In the genomic region with DNA sequence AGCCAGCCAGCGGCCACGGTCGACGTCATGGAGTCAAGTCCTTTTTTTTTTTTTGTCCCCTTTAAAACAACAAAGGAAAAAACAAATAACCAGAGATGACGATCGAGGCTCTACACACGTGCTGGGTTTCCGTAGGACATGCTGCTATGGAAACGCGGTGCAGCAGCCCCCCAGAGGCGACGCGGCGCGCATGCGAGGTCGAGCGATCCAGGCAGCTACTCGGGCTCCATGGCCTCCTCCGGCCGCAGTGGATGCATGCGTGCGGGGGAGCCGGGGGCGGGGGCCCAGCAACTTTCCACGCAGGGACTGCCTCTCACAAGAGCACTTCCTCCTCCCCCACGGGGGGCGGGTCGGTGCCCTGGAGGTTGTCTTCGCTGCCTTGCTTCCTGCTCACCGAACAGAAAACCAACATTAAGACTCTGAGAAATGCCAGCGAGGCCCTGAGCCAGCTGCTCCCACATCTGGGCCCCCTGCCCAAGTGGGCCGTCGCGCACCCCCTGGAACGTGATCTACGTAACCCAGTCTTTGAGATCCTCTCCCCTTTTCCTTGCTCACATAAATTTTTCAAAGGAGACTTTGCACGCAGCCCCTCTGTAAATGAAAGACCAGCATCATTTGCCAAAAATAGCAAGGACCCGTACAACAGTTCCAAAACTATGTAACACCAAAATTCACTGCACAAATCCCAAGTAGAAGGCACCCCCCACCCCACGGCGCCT, we compare ENCODE assay signal across 8 cellular contexts. TPM values are rescaled to one million over a fixed set of nuclear protein-coding genes. Genes with fewer than 3 reads are reported as not detected.
DNase-seq lines count a peak whose midpoint lies in the region; ATAC-seq, FAIRE-seq and TF ChIP-seq lines count a peak whose summit lies in the region.

No MANE protein-coding gene starts in this region.

- H3K9me3 Mint-ChIP-seq in Calu3 (ENCODE audit: low read depth, unreplicated experiment): no peaks in the 10 kb centered on the region

- no TSS peak for BruUV-seq in Calu3 (replicated peaks; lab: Mats Ljungman, UMichigan)

- H3K27me3 ChIP-seq in psoas muscle (ENCODE audit: insufficient read depth in 3 of 3, low read length in 2 of 3): no peaks in the 10 kb centered on the region
- no peaks in the 10 kb centered on the region for H3K27me3 ChIP-seq in tibial nerve

- peak in 1 of 2 donors; percentile 47 for TF ChIP-seq EP300 in tibial nerve (IDR thresholded peaks at IDR 0.05)

- no peak overlapping the region for H3K27ac Mint-ChIP-seq in Calu3 (ENCODE audit: unreplicated experiment)

- H3K27ac ChIP-seq in psoas muscle (no peak overlapping the region), tibial nerve (peak overlapping the region; percentile 30 to 75 (median 70))

- H3K9me3 ChIP-seq in psoas muscle (no peaks in the 10 kb centered on the region), tibial nerve (no peaks in the 10 kb centered on the region)

- no peak overlapping the region for H3K4me3 Mint-ChIP-seq in Calu3 (ENCODE audit: low read depth, unreplicated experiment)

- DNase-seq in KBM-7: peak; percentile 78
- peak; percentile 87 for DNase-seq in activated T-cell treated with anti-CD3 and anti-CD28 coated beads for 1 hour (ENCODE audit: low read depth)
- peak; percentile 27 for DNase-seq in fibroblast of the aortic adventitia (ENCODE audit: low read depth)
- peak; percentile 76 to 84 for DNase-seq in psoas muscle
- peak; percentile 36 to 43 for DNase-seq in tibial nerve (ENCODE audit: low spot score in 2 of 2)
- no peak for DNase-seq in COLO829 (ENCODE audit: low spot score)
- no peak for DNase-seq in HTR-8/SVneo (ENCODE audit: insufficient read length, low spot score)
- DNase-seq in Calu3: no peak

- intact Hi-C loops in psoas muscle (cut with DNase I) (no loop called here), Calu3 (cut with micrococcal nuclease; ENCODE audit: unreplicated experiment) (no loop called here)

- in situ Hi-C loops in KBM-7 (cut with MboI; ENCODE audit: low pct_unique_long_range_greater_than_20kb, low sequenced_read_pairs): no loop called here

- ATAC-seq in psoas muscle: peak in 3 of 4 donors; percentile 31 to 67 (median 51)

- no peaks in the 10 kb centered on the region for H3K4me1 ChIP-seq in psoas muscle
- peaks cover 0 to 44% (median 10%) of the 10 kb centered on the region in 4 donors for H3K4me1 ChIP-seq in tibial nerve

- H3K36me3 ChIP-seq in psoas muscle (ENCODE audit: insufficient read depth in 1 of 2, low read depth in 1 of 2) (peaks cover 0 to 40% of the 10 kb centered on the region in 2 donors), tibial nerve (peaks cover 0 to 67% (median 0%) of the 10 kb centered on the region in 3 donors)

- CTCF ChIA-PET in Calu3 (lab: Charles Lee): no interaction called here

- TF ChIP-seq POLR2A in tibial nerve (IDR thresholded peaks at IDR 0.05): no peak

- peaks cover 29% of the 10 kb centered on the region for H3K36me3 Mint-ChIP-seq in Calu3 (ENCODE audit: insufficient read depth, unreplicated experiment)

- FAIRE-seq in HTR-8/SVneo (lab: Jason Lieb, UNC): no peak

- H3K4me3 ChIP-seq in fibroblast of the aortic adventitia (ENCODE audit: low read depth, low read length): no peak overlapping the region
- H3K4me3 ChIP-seq in psoas muscle: peak overlapping the region; percentile 29
- H3K4me3 ChIP-seq in tibial nerve: peak overlapping the region; percentile 1 to 39 (median 17)

- H3K27me3 Mint-ChIP-seq in Calu3 (ENCODE audit: unreplicated experiment): no peaks in the 10 kb centered on the region

- H3K4me1 Mint-ChIP-seq in Calu3 (ENCODE audit: low read depth, unreplicated experiment): no peaks in the 10 kb centered on the region

- 27 to 48% (median 30%) methylated on average over 41 of the region's 41 CpGs for WGBS in psoas muscle, 3 donors
- WGBS in tibial nerve, 2 donors: 36 to 45% methylated on average over 40 to 41 of the region's 41 CpGs

- TF ChIP-seq CTCF in fibroblast of the aortic adventitia (IDR thresholded peaks at IDR 0.05; ENCODE audit: insufficient read depth, low read length) (no peak), psoas muscle (IDR thresholded peaks at IDR 0.05) (no peak), tibial nerve (IDR thresholded peaks at IDR 0.05) (peak in 1 of 5 experiments; percentile 22), Calu3 (IDR thresholded peaks at IDR 0.05; ENCODE audit: unreplicated experiment) (no peak)

RNA-seq across cellular contexts. Expression of gene P2RX4, which starts 30.7 kb away (rescaled TPM):
- 2.7 and 9.1 TPM in 2 replicates for total RNA-seq in fibroblast of the aortic adventitia (ENCODE audit: low replicate concordance)
- 1 to 10 TPM; 1.5 to 3.4 (median 2.5) TPM for total RNA-seq in psoas muscle
- polyA plus RNA-seq in psoas muscle: 1 to 10 TPM; 1.1 to 2.0 (median 1.6) TPM
- total RNA-seq in tibial nerve: 10 to 100 TPM; 20.1 to 57.2 (median 33.6) TPM
- 38.7 and 39.5 TPM in 2 replicates for total RNA-seq in Calu3 (2022)

RNA-seq across cellular contexts. Expression of gene CAMKK2, which starts 55.9 kb away (rescaled TPM):
- total RNA-seq in fibroblast of the aortic adventitia (ENCODE audit: low replicate concordance): 12.0 and 23.8 TPM in 2 replicates
- 10 to 100 TPM in 2 of 4 donors, 1 to 10 TPM in 2; 6.8 to 12.3 (median 10.4) TPM for total RNA-seq in psoas muscle
- polyA plus RNA-seq in psoas muscle: 1 to 10 TPM; 4.4 to 8.3 (median 5.6) TPM
- total RNA-seq in tibial nerve: 10 to 100 TPM; 31.0 to 39.9 (median 32.9) TPM
- 34.0 and 35.7 TPM in 2 replicates for total RNA-seq in Calu3 (2022)

Comparison
In these comparisons a context has a peak if more than half of its experiments do, and no peak if none do; other contexts are left out.
1. DNase-seq: peak in KBM-7 (single experiment), activated T-cell treated with anti-CD3 and anti-CD28 coated beads for 1 hour (single experiment), fibroblast of the aortic adventitia (single experiment), psoas muscle (2 of 2) and tibial nerve (2 of 2); none in COLO829 (single experiment), HTR-8/SVneo (single experiment) and Calu3 (single experiment).